In the genomic region with DNA sequence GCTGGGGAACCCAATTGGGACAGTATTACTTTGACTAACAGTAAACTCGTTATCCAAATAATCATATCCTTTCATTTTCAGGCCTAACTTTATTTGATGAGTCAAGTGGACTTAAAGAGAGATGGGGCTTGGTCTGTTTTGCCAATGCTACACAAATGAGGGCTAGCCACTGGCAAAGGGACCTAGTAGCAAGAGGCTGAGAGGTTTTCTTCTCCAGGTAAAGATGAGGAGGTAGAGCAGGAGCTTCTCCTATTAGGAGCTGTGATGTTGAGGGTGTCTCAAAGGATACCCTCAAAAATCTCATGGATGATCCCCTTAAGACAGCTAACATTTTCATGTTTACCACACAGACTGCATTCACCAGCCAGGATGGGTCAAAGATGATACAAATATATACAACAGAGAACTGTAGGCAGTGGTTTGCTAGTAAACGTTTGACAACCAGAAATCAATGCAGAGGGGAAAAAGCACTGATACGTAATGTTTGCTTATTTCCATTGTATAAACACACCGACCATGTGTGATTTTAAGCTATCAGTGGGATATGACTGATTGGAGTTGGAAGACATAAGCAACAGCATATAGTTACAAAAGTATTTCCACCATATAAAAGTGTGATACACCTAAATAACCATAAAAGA, we compare ENCODE assay signal across 1 cellular context.
TF ChIP-seq lines count a peak whose summit lies in the region.

No MANE protein-coding gene starts in this region.

TF ChIP-seq in HepG2, 621 proteins besides CTCF, POLR2A, EP300 and RAD21 (continued from another document and continues in another):
- TF ChIP-seq ZNF264 (CRISPR knock-in tag; IDR thresholded peaks at IDR 0.05) (peak; percentile 62; the same call in 1 of the 2 replicates), MXD1 (CRISPR knock-in tag; IDR thresholded peaks at IDR 0.05) (no peak), RFX3 (CRISPR knock-in tag; IDR thresholded peaks at IDR 0.05) (no peak), HMGA1 (CRISPR knock-in tag; conservative IDR thresholded peaks at IDR 0.05) (no peak), FOSL2 (CRISPR knock-in tag; IDR thresholded peaks at IDR 0.05) (peak; percentile 56; the same call in 1 of the 2 replicates), KLF13 (CRISPR knock-in tag; IDR thresholded peaks at IDR 0.05) (no peak), MTERF4 (CRISPR knock-in tag; IDR thresholded peaks at IDR 0.05) (no peak), ZNF607 (CRISPR knock-in tag; IDR thresholded peaks at IDR 0.05; ENCODE audit: borderline replicate concordance) (no peak), KAT2B (IDR thresholded peaks at IDR 0.05; ENCODE audit: borderline replicate concordance, low read depth, low read length) (0 out of 2 replicates have a peak, but pooled peaks have one; percentile 27), FOXA3 (CRISPR knock-in tag; IDR thresholded peaks at IDR 0.05) (peak; percentile 95), SIX1 (CRISPR knock-in tag; IDR thresholded peaks at IDR 0.05; ENCODE audit: borderline replicate concordance) (no peak; the same call in 1 of the 2 replicates), NFKB2 (CRISPR knock-in tag; IDR thresholded peaks at IDR 0.05; ENCODE audit: borderline replicate concordance) (no peak), MBNL3 (CRISPR knock-in tag; conservative IDR thresholded peaks at IDR 0.05) (no peak), KDM4B (CRISPR knock-in tag; IDR thresholded peaks at IDR 0.05) (no peak), KAT7 (CRISPR knock-in tag; IDR thresholded peaks at IDR 0.05; ENCODE audit: borderline replicate concordance) (no peak), ZNF263 (CRISPR knock-in tag; IDR thresholded peaks at IDR 0.05) (no peak), ATF7-NPFF (CRISPR knock-in tag; IDR thresholded peaks at IDR 0.05; ENCODE audit: low read depth) (no peak), DPF2 (CRISPR knock-in tag; IDR thresholded peaks at IDR 0.05; ENCODE audit: borderline replicate concordance, low read depth) (peak; percentile 86), ZFP90 (CRISPR knock-in tag; IDR thresholded peaks at IDR 0.05; ENCODE audit: borderline replicate concordance) (no peak), ZBTB25 (CRISPR knock-in tag; IDR thresholded peaks at IDR 0.05) (no peak), ATRX (CRISPR knock-in tag; IDR thresholded peaks at IDR 0.05; ENCODE audit: borderline replicate concordance) (no peak), BATF2 (CRISPR knock-in tag; IDR thresholded peaks at IDR 0.05) (no peak), ZSCAN9 (CRISPR knock-in tag; IDR thresholded peaks at IDR 0.05; ENCODE audit: borderline replicate concordance) (no peak), GATAD1 (CRISPR knock-in tag; IDR thresholded peaks at IDR 0.05) (no peak), PATZ1 (CRISPR knock-in tag; IDR thresholded peaks at IDR 0.05) (0 out of 2 replicates have a peak, but pooled peaks have one; percentile 18), ZFYVE20 (CRISPR knock-in tag; IDR thresholded peaks at IDR 0.05; ENCODE audit: borderline replicate concordance, low read depth) (no peak), ZNF792 (CRISPR knock-in tag; IDR thresholded peaks at IDR 0.05) (peak; percentile 51; the same call in 1 of the 2 replicates), ZSCAN30 (CRISPR knock-in tag; IDR thresholded peaks at IDR 0.05) (no peak), ZNF879 (CRISPR knock-in tag; IDR thresholded peaks at IDR 0.05) (no peak), ZNF510 (CRISPR knock-in tag; IDR thresholded peaks at IDR 0.05; ENCODE audit: low read depth) (peak; percentile 52; the same call in 1 of the 2 replicates), ZNF660 (CRISPR knock-in tag; IDR thresholded peaks at IDR 0.05; ENCODE audit: borderline replicate concordance, low read depth) (no peak)
- TF ChIP-seq, protein P1, sequence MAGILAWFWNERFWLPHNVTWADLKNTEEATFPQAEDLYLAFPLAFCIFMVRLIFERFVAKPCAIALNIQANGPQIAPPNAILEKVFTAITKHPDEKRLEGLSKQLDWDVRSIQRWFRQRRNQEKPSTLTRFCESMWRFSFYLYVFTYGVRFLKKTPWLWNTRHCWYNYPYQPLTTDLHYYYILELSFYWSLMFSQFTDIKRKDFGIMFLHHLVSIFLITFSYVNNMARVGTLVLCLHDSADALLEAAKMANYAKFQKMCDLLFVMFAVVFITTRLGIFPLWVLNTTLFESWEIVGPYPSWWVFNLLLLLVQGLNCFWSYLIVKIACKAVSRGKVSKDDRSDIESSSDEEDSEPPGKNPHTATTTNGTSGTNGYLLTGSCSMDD (CRISPR knock-in tag; IDR thresholded peaks at IDR 0.05), result no peak
- TF ChIP-seq, protein P2, sequence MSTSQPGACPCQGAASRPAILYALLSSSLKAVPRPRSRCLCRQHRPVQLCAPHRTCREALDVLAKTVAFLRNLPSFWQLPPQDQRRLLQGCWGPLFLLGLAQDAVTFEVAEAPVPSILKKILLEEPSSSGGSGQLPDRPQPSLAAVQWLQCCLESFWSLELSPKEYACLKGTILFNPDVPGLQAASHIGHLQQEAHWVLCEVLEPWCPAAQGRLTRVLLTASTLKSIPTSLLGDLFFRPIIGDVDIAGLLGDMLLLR (CRISPR knock-in tag; IDR thresholded peaks at IDR 0.05), result no peak
- TF ChIP-seq, protein P3, sequence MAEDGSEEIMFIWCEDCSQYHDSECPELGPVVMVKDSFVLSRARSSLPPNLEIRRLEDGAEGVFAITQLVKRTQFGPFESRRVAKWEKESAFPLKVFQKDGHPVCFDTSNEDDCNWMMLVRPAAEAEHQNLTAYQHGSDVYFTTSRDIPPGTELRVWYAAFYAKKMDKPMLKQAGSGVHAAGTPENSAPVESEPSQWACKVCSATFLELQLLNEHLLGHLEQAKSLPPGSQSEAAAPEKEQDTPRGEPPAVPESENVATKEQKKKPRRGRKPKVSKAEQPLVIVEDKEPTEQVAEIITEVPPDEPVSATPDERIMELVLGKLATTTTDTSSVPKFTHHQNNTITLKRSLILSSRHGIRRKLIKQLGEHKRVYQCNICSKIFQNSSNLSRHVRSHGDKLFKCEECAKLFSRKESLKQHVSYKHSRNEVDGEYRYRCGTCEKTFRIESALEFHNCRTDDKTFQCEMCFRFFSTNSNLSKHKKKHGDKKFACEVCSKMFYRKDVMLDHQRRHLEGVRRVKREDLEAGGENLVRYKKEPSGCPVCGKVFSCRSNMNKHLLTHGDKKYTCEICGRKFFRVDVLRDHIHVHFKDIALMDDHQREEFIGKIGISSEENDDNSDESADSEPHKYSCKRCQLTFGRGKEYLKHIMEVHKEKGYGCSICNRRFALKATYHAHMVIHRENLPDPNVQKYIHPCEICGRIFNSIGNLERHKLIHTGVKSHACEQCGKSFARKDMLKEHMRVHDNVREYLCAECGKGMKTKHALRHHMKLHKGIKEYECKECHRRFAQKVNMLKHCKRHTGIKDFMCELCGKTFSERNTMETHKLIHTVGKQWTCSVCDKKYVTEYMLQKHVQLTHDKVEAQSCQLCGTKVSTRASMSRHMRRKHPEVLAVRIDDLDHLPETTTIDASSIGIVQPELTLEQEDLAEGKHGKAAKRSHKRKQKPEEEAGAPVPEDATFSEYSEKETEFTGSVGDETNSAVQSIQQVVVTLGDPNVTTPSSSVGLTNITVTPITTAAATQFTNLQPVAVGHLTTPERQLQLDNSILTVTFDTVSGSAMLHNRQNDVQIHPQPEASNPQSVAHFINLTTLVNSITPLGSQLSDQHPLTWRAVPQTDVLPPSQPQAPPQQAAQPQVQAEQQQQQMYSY (CRISPR knock-in tag; IDR thresholded peaks at IDR 0.05), result no peak
- TF ChIP-seq, protein P4, sequence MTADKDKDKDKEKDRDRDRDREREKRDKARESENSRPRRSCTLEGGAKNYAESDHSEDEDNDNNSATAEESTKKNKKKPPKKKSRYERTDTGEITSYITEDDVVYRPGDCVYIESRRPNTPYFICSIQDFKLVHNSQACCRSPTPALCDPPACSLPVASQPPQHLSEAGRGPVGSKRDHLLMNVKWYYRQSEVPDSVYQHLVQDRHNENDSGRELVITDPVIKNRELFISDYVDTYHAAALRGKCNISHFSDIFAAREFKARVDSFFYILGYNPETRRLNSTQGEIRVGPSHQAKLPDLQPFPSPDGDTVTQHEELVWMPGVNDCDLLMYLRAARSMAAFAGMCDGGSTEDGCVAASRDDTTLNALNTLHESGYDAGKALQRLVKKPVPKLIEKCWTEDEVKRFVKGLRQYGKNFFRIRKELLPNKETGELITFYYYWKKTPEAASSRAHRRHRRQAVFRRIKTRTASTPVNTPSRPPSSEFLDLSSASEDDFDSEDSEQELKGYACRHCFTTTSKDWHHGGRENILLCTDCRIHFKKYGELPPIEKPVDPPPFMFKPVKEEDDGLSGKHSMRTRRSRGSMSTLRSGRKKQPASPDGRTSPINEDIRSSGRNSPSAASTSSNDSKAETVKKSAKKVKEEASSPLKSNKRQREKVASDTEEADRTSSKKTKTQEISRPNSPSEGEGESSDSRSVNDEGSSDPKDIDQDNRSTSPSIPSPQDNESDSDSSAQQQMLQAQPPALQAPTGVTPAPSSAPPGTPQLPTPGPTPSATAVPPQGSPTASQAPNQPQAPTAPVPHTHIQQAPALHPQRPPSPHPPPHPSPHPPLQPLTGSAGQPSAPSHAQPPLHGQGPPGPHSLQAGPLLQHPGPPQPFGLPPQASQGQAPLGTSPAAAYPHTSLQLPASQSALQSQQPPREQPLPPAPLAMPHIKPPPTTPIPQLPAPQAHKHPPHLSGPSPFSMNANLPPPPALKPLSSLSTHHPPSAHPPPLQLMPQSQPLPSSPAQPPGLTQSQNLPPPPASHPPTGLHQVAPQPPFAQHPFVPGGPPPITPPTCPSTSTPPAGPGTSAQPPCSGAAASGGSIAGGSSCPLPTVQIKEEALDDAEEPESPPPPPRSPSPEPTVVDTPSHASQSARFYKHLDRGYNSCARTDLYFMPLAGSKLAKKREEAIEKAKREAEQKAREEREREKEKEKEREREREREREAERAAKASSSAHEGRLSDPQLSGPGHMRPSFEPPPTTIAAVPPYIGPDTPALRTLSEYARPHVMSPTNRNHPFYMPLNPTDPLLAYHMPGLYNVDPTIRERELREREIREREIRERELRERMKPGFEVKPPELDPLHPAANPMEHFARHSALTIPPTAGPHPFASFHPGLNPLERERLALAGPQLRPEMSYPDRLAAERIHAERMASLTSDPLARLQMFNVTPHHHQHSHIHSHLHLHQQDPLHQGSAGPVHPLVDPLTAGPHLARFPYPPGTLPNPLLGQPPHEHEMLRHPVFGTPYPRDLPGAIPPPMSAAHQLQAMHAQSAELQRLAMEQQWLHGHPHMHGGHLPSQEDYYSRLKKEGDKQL (CRISPR knock-in tag; IDR thresholded peaks at IDR 0.05; ENCODE audit: low read depth), result no peak
- TF ChIP-seq, protein P5, sequence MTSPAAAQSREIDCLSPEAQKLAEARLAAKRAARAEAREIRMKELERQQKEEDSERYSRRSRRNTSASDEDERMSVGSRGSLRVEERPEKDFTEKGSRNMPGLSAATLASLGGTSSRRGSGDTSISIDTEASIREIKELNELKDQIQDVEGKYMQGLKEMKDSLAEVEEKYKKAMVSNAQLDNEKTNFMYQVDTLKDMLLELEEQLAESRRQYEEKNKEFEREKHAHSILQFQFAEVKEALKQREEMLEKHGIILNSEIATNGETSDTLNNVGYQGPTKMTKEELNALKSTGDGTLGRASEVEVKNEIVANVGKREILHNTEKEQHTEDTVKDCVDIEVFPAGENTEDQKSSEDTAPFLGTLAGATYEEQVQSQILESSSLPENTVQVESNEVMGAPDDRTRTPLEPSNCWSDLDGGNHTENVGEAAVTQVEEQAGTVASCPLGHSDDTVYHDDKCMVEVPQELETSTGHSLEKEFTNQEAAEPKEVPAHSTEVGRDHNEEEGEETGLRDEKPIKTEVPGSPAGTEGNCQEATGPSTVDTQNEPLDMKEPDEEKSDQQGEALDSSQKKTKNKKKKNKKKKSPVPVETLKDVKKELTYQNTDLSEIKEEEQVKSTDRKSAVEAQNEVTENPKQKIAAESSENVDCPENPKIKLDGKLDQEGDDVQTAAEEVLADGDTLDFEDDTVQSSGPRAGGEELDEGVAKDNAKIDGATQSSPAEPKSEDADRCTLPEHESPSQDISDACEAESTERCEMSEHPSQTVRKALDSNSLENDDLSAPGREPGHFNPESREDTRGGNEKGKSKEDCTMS (CRISPR knock-in tag; conservative IDR thresholded peaks at IDR 0.05), result no peak
